In the genomic region with DNA sequence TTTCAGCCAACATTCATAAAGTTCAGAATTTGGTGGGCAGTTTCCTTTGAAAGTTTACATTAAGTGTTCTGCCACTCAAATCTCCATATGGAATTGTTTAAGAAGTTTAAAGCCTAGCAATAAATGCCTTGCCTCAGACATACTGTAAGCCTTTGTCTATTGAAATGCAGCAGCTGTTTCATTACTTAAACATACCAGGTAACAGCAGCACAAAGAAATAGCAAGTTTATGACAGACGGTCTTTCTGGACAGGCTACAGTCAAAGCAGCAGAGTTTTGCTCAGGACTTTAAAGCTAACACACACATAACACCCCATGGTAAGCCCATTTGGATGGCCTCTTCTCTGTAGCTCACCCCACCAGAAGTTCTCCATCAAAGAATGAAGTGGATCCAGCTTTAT, we compare ENCODE assay signal across 18 cellular contexts. TPM values are rescaled to one million over a fixed set of nuclear protein-coding genes. Genes with fewer than 3 reads are reported as not detected.
A peak's percentile ranks its signal among the peaks of the same experiment; 100 is the strongest.
DNase-seq lines count a peak whose midpoint lies in the region; ATAC-seq, FAIRE-seq and TF ChIP-seq lines count a peak whose summit lies in the region.
"Had no signal": no experiment of that assay in that cellular context is flagged by ENCODE, and none has a peak within 500 bp of the region (broad histone marks: within the 10 kb centered on the region; RNA-seq: fewer than 3 reads in every experiment).

No MANE protein-coding gene starts in this region.

- H3K4me2 ChIP-seq in BLaER1 treated with 17β-estradiol and CSF1 and Interleukin-3, amounts not matched to agents 10 nM and 100 nM = peak overlapping the region in 7 of 11 experiments; percentile 7 to 82 (median 70); a peak in 7 of 22 replicates
- no peak overlapping the region for H3K4me2 ChIP-seq in K562 (ENCODE audit: insufficient read depth, low read length)

- H3K4me3 Mint-ChIP-seq in IgD-negative memory B cell = peak overlapping the region in 2 of 4 donors; percentile 25 to 70
- peak overlapping the region; percentile 28 for H3K4me3 Mint-ChIP-seq in natural killer cell
- H3K4me3 Mint-ChIP-seq in stimulated activated naive B cell treated with anti-CD40 and anti-IgM and Interleukin-4, amounts not matched to agents 10 μg/mL and 1 μg/mL and 100 μg/mL, for 72 hours = no peak overlapping the region

- H3K36me3 ChIP-seq in BLaER1 treated with 17β-estradiol and CSF1 and Interleukin-3, amounts not matched to agents 10 nM and 100 nM = no peaks in the 10 kb centered on the region
- no peaks in the 10 kb centered on the region for H3K36me3 ChIP-seq in K562 (ENCODE audit: control insufficient read depth, insufficient read depth, low read length)
- H3K36me3 ChIP-seq: brain microvascular endothelial cell, upper lobe of right lung had no signal

- H3K4me1 ChIP-seq in BLaER1 treated with 17β-estradiol and CSF1 and Interleukin-3, amounts not matched to agents 10 nM and 100 nM = peaks cover 9 to 73% (median 52%) of the 10 kb centered on the region in 10 experiments
- no peaks in the 10 kb centered on the region for H3K4me1 ChIP-seq in K562 (replicated peaks in 1 of 2; ENCODE audit: control insufficient read depth in 2 of 2, insufficient read depth in 2 of 2, low read length in 2 of 2)

- H3K27ac ChIP-seq in BLaER1 treated with 17β-estradiol and CSF1 and Interleukin-3, amounts not matched to agents 10 nM and 100 nM = peak overlapping the region in 1 of 11 experiments; percentile 19; a peak in 2 of 22 replicates
- H3K27ac ChIP-seq in K562 (ENCODE audit: extremely low read depth, low read depth, low read length) = no peak overlapping the region
- H3K27ac ChIP-seq: brain microvascular endothelial cell, upper lobe of right lung had no signal

- no peak overlapping the region for H3K9ac ChIP-seq in BLaER1 treated with 17β-estradiol and CSF1 and Interleukin-3, amounts not matched to agents 10 nM and 100 nM
- H3K9ac ChIP-seq in K562 (ENCODE audit: insufficient read depth in 1 of 2, low read depth in 2 of 2, low read length in 2 of 2) = no peak overlapping the region

- H3K4me1 Mint-ChIP-seq in IgD-negative memory B cell (peaks cover 21 to 46% (median 39%) of the 10 kb centered on the region in 3 donors), natural killer cell (peaks cover 22 to 27% of the 10 kb centered on the region in 2 donors)
- H3K4me1 Mint-ChIP-seq in stimulated activated naive B cell treated with anti-CD40 and anti-IgM and Interleukin-4, amounts not matched to agents 10 μg/mL and 1 μg/mL and 100 μg/mL, for 72 hours = peaks cover 10 to 24% of the 10 kb centered on the region in 2 donors

- BruUV-seq in K562 (replicated peaks; lab: Mats Ljungman, UMichigan) = no TSS peak

- H3K9me3 Mint-ChIP-seq in IgD-negative memory B cell = no peaks in the 10 kb centered on the region
- H3K9me3 Mint-ChIP-seq in natural killer cell = no peaks in the 10 kb centered on the region
- H3K9me3 Mint-ChIP-seq in stimulated activated naive B cell treated with anti-CD40 and anti-IgM and Interleukin-4, amounts not matched to agents 10 μg/mL and 1 μg/mL and 100 μg/mL, for 72 hours = no peaks in the 10 kb centered on the region

- no peak for FAIRE-seq in K562 (lab: Jason Lieb, UNC)
- FAIRE-seq: HepG2 had no signal

- POLR2A ChIA-PET in K562 (lab: Yijun Ruan, JAX) = interaction anchor here (0.5 kb wide), 1 partner anchor 575 kb away, joined by 3 read pairs; no protein-coding TSS in a partner anchor

- no peak for TF ChIP-seq EP300 in K562 (IDR thresholded peaks at IDR 0.05; ENCODE audit: low read length)

- no peaks in the 10 kb centered on the region for H3K79me2 ChIP-seq in K562 (ENCODE audit: control insufficient read depth, insufficient read depth, low read length)

- TF ChIP-seq POLR2A in K562 (conservative IDR thresholded peaks at IDR 0.05) = no peak

- in situ Hi-C loops in K562 (cut with MboI) = no loop called here

- no peak for DNase-seq in K562 (ENCODE audit: extremely low read depth in 1 of 4, low spot score in 3 of 4)
- no peak for DNase-seq in natural killer cell
- DNase-seq in head of caudate nucleus = no peak
- no peak for DNase-seq in HK-2 (ENCODE audit: unreplicated experiment)
- no peak for DNase-seq in stimulated activated naive B cell treated with anti-CD40 and anti-IgM and Interleukin-4, amounts not matched to agents 10 μg/mL and 1 μg/mL and 100 μg/mL, for 72 hours
- DNase-seq: activated CD4-positive, alpha-beta T cell treated with anti-CD3 and anti-CD28 coated beads, Interleukin-2, amount 50 U/mL, for 4 hours; activated effector memory CD4-positive, alpha-beta T cell treated with anti-CD3 and anti-CD28 coated beads, Interleukin-2, amount 50 U/mL, for 16 hours; brain microvascular endothelial cell; H7; left cardiac atrium; NCI-H774; stimulated activated CD4-positive, alpha-beta T cell treated with anti-CD3 and anti-CD28 coated beads, Interleukin-4, amount 100 ng/mL, for 4 hours; upper lobe of right lung had no signal

- H3K4me3 ChIP-seq in BLaER1 treated with 17β-estradiol and CSF1 and Interleukin-3, amounts not matched to agents 10 nM and 100 nM = no peak overlapping the region
- no peak overlapping the region for H3K4me3 ChIP-seq in K562
- H3K4me3 ChIP-seq: upper lobe of right lung had no signal

- no peaks in the 10 kb centered on the region for H4K20me1 ChIP-seq in BLaER1 treated with 17β-estradiol and CSF1 and Interleukin-3, amounts not matched to agents 10 nM and 100 nM
- H4K20me1 ChIP-seq in K562 (replicated peaks; ENCODE audit: control insufficient read depth, insufficient read depth, low read length) = no peaks in the 10 kb centered on the region

- intact Hi-C loops in K562 (cut with micrococcal nuclease) = no loop called here
- intact Hi-C loops in natural killer cell (cut with micrococcal nuclease) = loop anchor here (1.0 to 5.0 kb wide), 3 partner anchors 13 to 40 kb away; no protein-coding TSS in a partner anchor
- intact Hi-C loops in head of caudate nucleus (cut with DNase I) = no loop called here

- no peaks in the 10 kb centered on the region for H3K27me3 ChIP-seq in BLaER1 treated with 17β-estradiol and CSF1 and Interleukin-3, amounts not matched to agents 10 nM and 100 nM
- H3K27me3 ChIP-seq in K562 (ENCODE audit: control insufficient read depth in 2 of 2, insufficient read depth in 2 of 2, low read length in 2 of 2) = peaks cover 3 to 7% of the 10 kb centered on the region in 2 experiments; a peak in 2 of 5 replicates
- H3K27me3 ChIP-seq: brain microvascular endothelial cell, upper lobe of right lung had no signal

- no peak for TF ChIP-seq RAD21 in K562 (CRISPR knock-in tag; conservative IDR thresholded peaks at IDR 0.05 in 1 of 2, IDR thresholded peaks at IDR 0.05 in 1 of 2)

- whole genome bisulfite sequencing in K562 (ENCODE audit: insufficient coverage, low coverage, missing lambda C conversion rate) = 0% methylated on average over 1 of the region's 1 CpG

- H3K27me3 Mint-ChIP-seq in IgD-negative memory B cell = no peaks in the 10 kb centered on the region
- no peaks in the 10 kb centered on the region for H3K27me3 Mint-ChIP-seq in natural killer cell (ENCODE audit: low read depth in 2 of 2)
- H3K27me3 Mint-ChIP-seq in stimulated activated naive B cell treated with anti-CD40 and anti-IgM and Interleukin-4, amounts not matched to agents 10 μg/mL and 1 μg/mL and 100 μg/mL, for 72 hours = no peaks in the 10 kb centered on the region

- TF ChIP-seq CTCF in K562 (IDR thresholded peaks at IDR 0.05 in 2 of 3, conservative IDR thresholded peaks at IDR 0.05 in 1 of 3; ENCODE audit: insufficient read depth in 2 of 3, low read depth in 1 of 3, low read length in 3 of 3) (no peak), natural killer cell (IDR thresholded peaks at IDR 0.05) (no peak)

- no peak overlapping the region for H2AFZ ChIP-seq in K562 (ENCODE audit: low read depth, low read length)

- no peaks in the 10 kb centered on the region for H3K9me3 ChIP-seq in BLaER1 treated with 17β-estradiol and CSF1 and Interleukin-3, amounts not matched to agents 10 nM and 100 nM (replicated peaks in 1 of 11)
- no peaks in the 10 kb centered on the region for H3K9me3 ChIP-seq in K562 (replicated peaks; ENCODE audit: control insufficient read depth, insufficient read depth, low read depth, low read length)
- H3K9me3 ChIP-seq: upper lobe of right lung had no signal

- H3K36me3 Mint-ChIP-seq in IgD-negative memory B cell (peaks cover 6% of the 10 kb centered on the region), natural killer cell (no peaks in the 10 kb centered on the region)
- H3K36me3 Mint-ChIP-seq in stimulated activated naive B cell treated with anti-CD40 and anti-IgM and Interleukin-4, amounts not matched to agents 10 μg/mL and 1 μg/mL and 100 μg/mL, for 72 hours = no peaks in the 10 kb centered on the region

- peak overlapping the region; percentile 51 to 85 (median 55) for H3K27ac Mint-ChIP-seq in IgD-negative memory B cell
- H3K27ac Mint-ChIP-seq in natural killer cell = peak overlapping the region; percentile 90 to 91
- H3K27ac Mint-ChIP-seq in stimulated activated naive B cell treated with anti-CD40 and anti-IgM and Interleukin-4, amounts not matched to agents 10 μg/mL and 1 μg/mL and 100 μg/mL, for 72 hours = no peak overlapping the region

- CTCF ChIA-PET in K562 (lab: Yijun Ruan, JAX; ENCODE audit: low intra/inter-chr PET ratio) = no interaction called here

- no peaks in the 10 kb centered on the region for H3K9me1 ChIP-seq in K562 (ENCODE audit: control insufficient read depth, insufficient read depth, low read length)

- ATAC-seq in K562 (peak; percentile 42; the same call in 1 of the 3 replicates), natural killer cell (no peak), HG02981 (IDR thresholded peaks at IDR 0.05; ENCODE audit: unreplicated experiment) (no peak)
- ATAC-seq in stimulated activated naive B cell treated with anti-CD40 and anti-IgM and Interleukin-4, amounts not matched to agents 10 μg/mL and 1 μg/mL and 100 μg/mL, for 72 hours (replicated peaks) = no peak
- ATAC-seq: HepG2, upper lobe of right lung had no signal

RNA-seq across cellular contexts. Expression of a gene that starts 38.5 kb away (rescaled TPM):
- not detected for polyA plus RNA-seq in IgD-negative memory B cell
- total RNA-seq in K562 (2011; cell fraction: chromatin; rRNA removed; ENCODE audit: low replicate concordance) = not detected in 2 replicates
- total RNA-seq in K562 (2011; cell fraction: nucleolus; rRNA removed) = not detected in 2 replicates
- total RNA-seq in K562 (2011; cell fraction: nucleoplasm; rRNA removed) = not detected in 2 replicates
- not detected in 2 replicates for total RNA-seq in K562 (2014; rRNA removed)
- total RNA-seq in K562 (2014; rRNA removed; fragmentation: Illumina TruSeq; extraction: Trizol) = not detected in 2 replicates
- total RNA-seq in K562 (2015; rRNA removed; fragmentation: Illumina TruSeq; extraction: Trizol) = not detected in 2 replicates
- total RNA-seq in K562 (2021) = not detected in 2 replicates
- 0.08 TPM in 1 of 2 replicates, not detected in the other for polyA plus RNA-seq in K562 (2011; rRNA removed)
- polyA plus RNA-seq in K562 (2011; cell fraction: cytosol; rRNA removed) = not detected in 2 replicates
- not detected in 2 replicates for polyA plus RNA-seq in K562 (2011; cell fraction: nucleus; rRNA removed)
- polyA plus RNA-seq in K562 (2012) = not detected in 2 replicates
- polyA plus RNA-seq in K562 (2014; fragmentation: Illumina TruSeq; extraction: Trizol) = 0.19 TPM in 1 of 2 replicates, not detected in the other
- not detected for polyA plus RNA-seq in K562 (2014; fragmentation: Nextera tagmentation; extraction: Ambion mirVana)
- polyA plus RNA-seq in K562 (2014; rRNA removed) = not detected in 2 replicates
- polyA minus RNA-seq in K562 (2011; rRNA and poly(A)+ RNA removed) = not detected in 2 replicates
- not detected in 2 replicates for polyA minus RNA-seq in K562 (2011; cell fraction: cytosol; rRNA and poly(A)+ RNA removed)
- polyA minus RNA-seq in K562 (2011; cell fraction: nucleus; rRNA and poly(A)+ RNA removed) = not detected in 2 replicates
- not detected for total RNA-seq in natural killer cell
- total RNA-seq: H7, upper lobe of right lung had no signal
- polyA plus RNA-seq: BJ had no signal
